Comparison of ENCODE assay signal across 12 cellular contexts in genomic region chr6:29676981-29677601, GRCh38. TPM values are rescaled to one million over a fixed set of nuclear protein-coding genes. Genes with fewer than 3 reads are reported as not detected.
A peak's percentile ranks its signal among the peaks of the same experiment; 100 is the strongest.
DNase-seq lines count a peak whose midpoint lies in the region; ATAC-seq and TF ChIP-seq lines count a peak whose summit lies in the region.
"Had no signal": no experiment of that assay in that cellular context is flagged by ENCODE, and none has a peak within 500 bp of the region (broad histone marks: within the 10 kb centered on the region; RNA-seq: fewer than 3 reads in every experiment).

No MANE protein-coding gene starts in this region.

- peaks cover 4% of the 10 kb centered on the region for H3K9me3 ChIP-seq in trophoblast cell (ENCODE audit: insufficient read depth, low read depth, low read length)
- H3K9me3 ChIP-seq: sigmoid colon had no signal

- peaks cover 10 to 15% of the 10 kb centered on the region in 2 experiments for H3K4me1 ChIP-seq in trophoblast cell (ENCODE audit: control insufficient read depth in 1 of 2, insufficient read depth in 2 of 2, low read length in 2 of 2)
- H3K4me1 ChIP-seq: sigmoid colon had no signal

- no peak overlapping the region for H3K14ac ChIP-seq in trophoblast cell (ENCODE audit: low read length)

- H3K27ac Mint-ChIP-seq in T-helper 2 cell treated with Interferon-gamma antibody and Interleukin-4, amounts not matched to agents 5 μg/mL and 100 μg/mL, for 36 hours: peak overlapping the region; percentile 56
- H3K27ac Mint-ChIP-seq: IgD-negative memory B cell had no signal

- no peak overlapping the region for H3K4me3 Mint-ChIP-seq in T-helper 2 cell treated with Interferon-gamma antibody and Interleukin-4, amounts not matched to agents 5 μg/mL and 100 μg/mL, for 36 hours
- H3K4me3 Mint-ChIP-seq: IgD-negative memory B cell had no signal

- H3K79me2 ChIP-seq in trophoblast cell (ENCODE audit: control insufficient read depth, insufficient read depth, low read length, poor library complexity): no peaks in the 10 kb centered on the region

- ATAC-seq in GM21526 (IDR thresholded peaks at IDR 0.05; ENCODE audit: low FRiP score, unreplicated experiment) (no peak), HG03565 (IDR thresholded peaks at IDR 0.05; ENCODE audit: unreplicated experiment) (no peak)
- ATAC-seq: left colon had no signal

- no peak for TF ChIP-seq CTCF in choroid plexus epithelial cell (conservative IDR thresholded peaks at IDR 0.05; ENCODE audit: low read depth, low read length)

- H3K9me3 Mint-ChIP-seq in T-helper 2 cell treated with Interferon-gamma antibody and Interleukin-4, amounts not matched to agents 5 μg/mL and 100 μg/mL, for 36 hours: no peaks in the 10 kb centered on the region
- H3K9me3 Mint-ChIP-seq: IgD-negative memory B cell had no signal

- no peaks in the 10 kb centered on the region for H3K36me3 Mint-ChIP-seq in T-helper 2 cell treated with Interferon-gamma antibody and Interleukin-4, amounts not matched to agents 5 μg/mL and 100 μg/mL, for 36 hours (ENCODE audit: low read depth)

- H2AFZ ChIP-seq in trophoblast cell (ENCODE audit: insufficient read depth, low read length, poor library complexity): no peak overlapping the region

- no peak for DNase-seq in T-helper 2 cell treated with Interferon-gamma antibody and Interleukin-4, amounts not matched to agents 5 μg/mL and 100 μg/mL, for 36 hours (ENCODE audit: low spot score)
- DNase-seq in T-helper 2 cell: no peak
- peak; percentile 46 for DNase-seq in NCI-H1092 treated with DMSO at 0.1 percent for 48 hours (lab: John Stamatoyannopoulos, UW)
- DNase-seq in choroid plexus epithelial cell (ENCODE audit: low read depth): peak; percentile 45
- peak in 1 of 2 donors; percentile 50 for DNase-seq in trophoblast cell
- DNase-seq in inferior parietal cortex (ENCODE audit: extremely low spot score): no peak
- DNase-seq: effector CD4-positive, alpha-beta T cell; left colon; sigmoid colon had no signal

- H3K27me3 Mint-ChIP-seq in T-helper 2 cell treated with Interferon-gamma antibody and Interleukin-4, amounts not matched to agents 5 μg/mL and 100 μg/mL, for 36 hours (ENCODE audit: low read depth): no peaks in the 10 kb centered on the region

- peak overlapping the region; percentile 15 for H4K8ac ChIP-seq in trophoblast cell (ENCODE audit: low read depth, low read length)

- H3K4me3 ChIP-seq in choroid plexus epithelial cell (ENCODE audit: low read depth, low read length) (no peak overlapping the region), trophoblast cell (ENCODE audit: low read depth, low read length) (no peak overlapping the region)
- H3K4me3 ChIP-seq: sigmoid colon had no signal

- H4K91ac ChIP-seq in trophoblast cell (ENCODE audit: low read depth, low read length): peak overlapping the region; percentile 11

- no peak overlapping the region for H2AK5ac ChIP-seq in trophoblast cell (ENCODE audit: low read length)

- H3K9ac ChIP-seq in trophoblast cell (ENCODE audit: low read length): no peak overlapping the region

- H3K27ac ChIP-seq in trophoblast cell (ENCODE audit: low read depth, low read length): peak overlapping the region; percentile 57
- H3K27ac ChIP-seq: sigmoid colon had no signal

- no peak overlapping the region for H3K23ac ChIP-seq in trophoblast cell (ENCODE audit: low read length)

- H4K12ac ChIP-seq in trophoblast cell (ENCODE audit: low read depth, low read length): no peak overlapping the region

- no CpG with 5 or more reads among the region's 2 CpGs for WGBS in trophoblast cell (ENCODE audit: extremely low coverage, insufficient coverage, insufficient read length)

- H3K18ac ChIP-seq in trophoblast cell (ENCODE audit: low read length): no peak overlapping the region

- peaks cover 5% of the 10 kb centered on the region for H3K79me1 ChIP-seq in trophoblast cell (ENCODE audit: low read length)

- peak overlapping the region; percentile 4 for H2BK120ac ChIP-seq in trophoblast cell (ENCODE audit: insufficient read depth, low read length, poor library complexity)

- peak overlapping the region; percentile 4 for H2BK5ac ChIP-seq in trophoblast cell (ENCODE audit: low read depth, low read length, poor library complexity)

- no peaks in the 10 kb centered on the region for H3K36me3 ChIP-seq in trophoblast cell (ENCODE audit: control insufficient read depth in 1 of 2, insufficient read depth in 2 of 2, low read length in 2 of 2)
- H3K36me3 ChIP-seq: sigmoid colon had no signal

- peaks cover 7% of the 10 kb centered on the region for H3K4me1 Mint-ChIP-seq in T-helper 2 cell treated with Interferon-gamma antibody and Interleukin-4, amounts not matched to agents 5 μg/mL and 100 μg/mL, for 36 hours (ENCODE audit: low read depth)

- no peak overlapping the region for H3K4ac ChIP-seq in trophoblast cell (ENCODE audit: low read depth, low read length)

- H3K4me2 ChIP-seq in trophoblast cell (ENCODE audit: low read length): no peak overlapping the region

- H3K27me3 ChIP-seq in trophoblast cell (ENCODE audit: insufficient read depth, low read length): no peaks in the 10 kb centered on the region

- H2BK12ac ChIP-seq in trophoblast cell (ENCODE audit: low read length): peak overlapping the region; percentile 25

RNA-seq across cellular contexts. Expression of gene ZFP57, which starts 3.9 kb away (rescaled TPM):
- 0.38 and 0.71 TPM in 2 replicates for polyA plus RNA-seq in trophoblast cell (2013)

RNA-seq across cellular contexts. Expression of gene MOG, which starts 20.2 kb away (rescaled TPM):
- 0.07 TPM in 1 of 2 replicates, not detected in the other for polyA plus RNA-seq in trophoblast cell (2013)
- polyA plus RNA-seq: IgD-negative memory B cell had no signal

RNA-seq across cellular contexts. Expression of gene GABBR1, which starts 44.1 kb away (rescaled TPM):
- polyA plus RNA-seq in trophoblast cell (2013): 15.2 and 15.5 TPM in 2 replicates

RNA-seq across cellular contexts. Expression of gene HLA-F, which starts 46.1 kb away (rescaled TPM):
- polyA plus RNA-seq in trophoblast cell (2013): 0.15 and 0.29 TPM in 2 replicates

Comparison
In these comparisons a context has a peak if more than half of its experiments do, and no peak if none do; other contexts are left out.
1. DNase-seq: peak in NCI-H1092 treated with DMSO at 0.1 percent for 48 hours (single experiment) and choroid plexus epithelial cell (single experiment); none in T-helper 2 cell treated with Interferon-gamma antibody and Interleukin-4, amounts not matched to agents 5 μg/mL and 100 μg/mL, for 36 hours (single experiment), T-helper 2 cell (0 of 5) and inferior parietal cortex (single experiment).